ENCODE assay signal across 8 cellular contexts in genomic region chr7:139232893-139233292, GRCh38. TPM values are rescaled to one million over a fixed set of nuclear protein-coding genes. Genes with fewer than 3 reads are reported as not detected.
DNase-seq lines count a peak whose midpoint lies in the region; FAIRE-seq and TF ChIP-seq lines count a peak whose summit lies in the region.

No MANE protein-coding gene starts in this region.

- H3K36me3 ChIP-seq in KMS-11 (ENCODE audit: insufficient read depth) = no peaks in the 10 kb centered on the region
- no peaks in the 10 kb centered on the region for H3K36me3 ChIP-seq in breast epithelium

- DNase-seq in D721Med (ENCODE audit: insufficient read length, low spot score) = no peak
- DNase-seq in breast epithelium (ENCODE audit: low spot score in 2 of 2) = no peak
- DNase-seq in nephron progenitor cell = no peak
- DNase-seq in NCI-H1092 treated with DMSO at 0.1 percent for 48 hours (lab: John Stamatoyannopoulos, UW) = no peak
- no peak for DNase-seq in mesenteric fat pad (ENCODE audit: low spot score)
- no peak for DNase-seq in NCI-H526 treated with DMSO at 0.1 percent for 48 hours (lab: John Stamatoyannopoulos, UW)
- no peak for DNase-seq in NCI-H748 treated with DMSO at 0.1 percent for 48 hours (lab: John Stamatoyannopoulos, UW)

- FAIRE-seq in D721Med (lab: Jason Lieb, UNC) = peak; percentile 35

- no peak for TF ChIP-seq POLR2A in breast epithelium (IDR thresholded peaks at IDR 0.05)

- H3K27me3 ChIP-seq in KMS-11 (ENCODE audit: insufficient read depth, low read depth) (no peaks in the 10 kb centered on the region), breast epithelium (no peaks in the 10 kb centered on the region)

- peak overlapping the region; percentile 83; the same call in 1 of the 2 replicates for H3K9ac ChIP-seq in KMS-11

- peak overlapping the region; percentile 97 for H3K4me3 Mint-ChIP-seq in nephron progenitor cell

- TF ChIP-seq CTCF in D721Med (IDR thresholded peaks at IDR 0.05; ENCODE audit: insufficient read depth, missing control alignments) (no peak), KMS-11 (conservative IDR thresholded peaks at IDR 0.05; ENCODE audit: low read depth, low read length) (no peak), breast epithelium (IDR thresholded peaks at IDR 0.05) (no peak), nephron progenitor cell (IDR thresholded peaks at IDR 0.05) (no peak)

- no peaks in the 10 kb centered on the region for H3K9me3 ChIP-seq in breast epithelium

- H4K20me1 ChIP-seq in KMS-11 (ENCODE audit: insufficient read depth) = no peaks in the 10 kb centered on the region

- H3K4me2 ChIP-seq in KMS-11 = peak overlapping the region; percentile 78

- no peak overlapping the region for H3K27ac ChIP-seq in KMS-11
- H3K27ac ChIP-seq in breast epithelium = no peak overlapping the region

- H3K4me1 Mint-ChIP-seq in nephron progenitor cell = peaks cover 32% of the 10 kb centered on the region

- H3K4me3 ChIP-seq in KMS-11 (IDR thresholded peaks at IDR 0.05; ENCODE audit: insufficient read depth, low read depth, low read length) (no peak overlapping the region), breast epithelium (peak overlapping the region in 2 of 3 donors; percentile 96 to 100)

- H3K36me3 Mint-ChIP-seq in nephron progenitor cell (ENCODE audit: low read depth) = peaks cover 17% of the 10 kb centered on the region

- H3K9me3 Mint-ChIP-seq in nephron progenitor cell = no peaks in the 10 kb centered on the region

- H3K79me2 ChIP-seq in KMS-11 (ENCODE audit: insufficient read depth, low read depth) = peaks cover 36% of the 10 kb centered on the region

- H2AFZ ChIP-seq in KMS-11 (ENCODE audit: low read depth) = no peak overlapping the region

- no peak overlapping the region for H3K27ac Mint-ChIP-seq in nephron progenitor cell

- H3K27me3 Mint-ChIP-seq in nephron progenitor cell (ENCODE audit: low read depth, poor library complexity) = no peaks in the 10 kb centered on the region

- intact Hi-C loops in breast epithelium (cut with DNase I; ENCODE audit: low total_unique reads) = no loop called here

- H3K4me1 ChIP-seq in KMS-11 (ENCODE audit: low read depth, poor library complexity, severe bottlenecking) (peaks cover 26% of the 10 kb centered on the region), breast epithelium (no peaks in the 10 kb centered on the region)

RNA-seq across cellular contexts. Expression of gene UBN2, which starts 1.9 kb away (rescaled TPM):
- 10 to 100 TPM; 12.8 to 26.8 (median 20.0) TPM for total RNA-seq in breast epithelium
- total RNA-seq in mesenteric fat pad = 13.5 TPM
